ENCODE assay signal across 15 cellular contexts in the genomic region with DNA sequence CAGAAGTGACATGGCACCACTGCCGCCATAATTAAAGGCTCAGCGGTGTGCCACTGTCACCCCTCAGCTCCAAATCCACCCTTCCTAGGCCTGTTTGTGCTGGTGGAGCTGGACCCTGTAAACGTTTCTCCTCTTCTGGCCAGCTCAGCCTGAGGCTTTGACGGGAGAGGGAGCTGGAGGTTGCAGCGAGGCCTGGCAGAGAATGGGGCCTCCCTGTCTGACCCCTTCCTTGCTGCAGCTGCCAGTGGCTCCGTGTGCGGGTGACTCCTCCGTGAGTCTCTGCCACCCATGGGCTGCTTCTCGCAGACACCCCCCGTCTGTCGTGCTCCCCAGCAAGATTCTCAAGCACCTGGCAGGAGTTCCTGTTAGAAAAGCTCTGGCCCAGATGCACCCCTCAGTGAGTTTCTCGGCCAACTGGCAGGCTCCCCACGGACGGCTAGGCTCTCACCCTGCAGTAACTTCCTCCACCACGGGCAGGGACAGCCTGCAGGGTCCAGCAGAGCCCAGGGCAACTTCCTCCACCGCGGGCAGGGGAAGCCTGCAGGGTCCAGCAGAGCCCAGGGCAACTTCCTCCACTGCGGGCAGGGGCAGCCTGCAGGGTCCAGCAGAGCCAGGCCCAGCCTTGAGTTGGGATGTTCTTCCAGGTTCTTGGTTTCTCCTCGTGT. TPM values are rescaled to one million over a fixed set of nuclear protein-coding genes. Genes with fewer than 3 reads are reported as not detected.
DNase-seq lines count a peak whose midpoint lies in the region; ATAC-seq and TF ChIP-seq lines count a peak whose summit lies in the region.
"Had no signal": no experiment of that assay in that cellular context is flagged by ENCODE, and none has a peak within 500 bp of the region (broad histone marks: within the 10 kb centered on the region; RNA-seq: fewer than 3 reads in every experiment).

No MANE protein-coding gene starts in this region.

- no peak for TF ChIP-seq CTCF in CD14-positive monocyte (IDR thresholded peaks at IDR 0.05)

- peaks cover 2% of the 10 kb centered on the region for H3K79me2 ChIP-seq in trophoblast cell (ENCODE audit: control insufficient read depth, insufficient read depth, low read length, poor library complexity)

- no peak overlapping the region for H3K14ac ChIP-seq in trophoblast cell (ENCODE audit: low read length)

- peak; percentile 76 for DNase-seq in CD14-positive monocyte (ENCODE audit: low spot score)
- peak; percentile 49 for DNase-seq in SKM-1 treated with dmso at 0.1 percent for 144 hours (lab: John Stamatoyannopoulos, UW; ENCODE audit: unreplicated experiment)
- DNase-seq in left ventricle myocardium superior = peak; percentile 52
- peak in 1 of 2 donors; percentile 19 for DNase-seq in trophoblast cell
- no peak for DNase-seq in stimulated activated CD4-positive, alpha-beta T cell treated with anti-CD3 and anti-CD28 coated beads, Interleukin-4, amount 100 ng/mL, for 4 hours
- no peak for DNase-seq in cortex of kidney (lab: John Stamatoyannopoulos, UW)
- DNase-seq: activated CD8-positive, alpha-beta T cell treated with anti-CD3 and anti-CD28 coated beads, Interleukin-2, amount 10 ng/mL, durations not matched to agents 7 days and 5 days; DMS153; esophagus squamous epithelium; NCI-H1694 treated with DMSO at 0.1 percent for 48 hours; small intestine had no signal

- H3K9ac ChIP-seq in trophoblast cell (ENCODE audit: low read length) = no peak overlapping the region
- H3K9ac ChIP-seq: neural progenitor cell had no signal

- H3K4me3 Mint-ChIP-seq in CD14-positive monocyte = peak overlapping the region; percentile 45 to 83
- H3K4me3 Mint-ChIP-seq: activated CD8-positive, alpha-beta T cell treated with anti-CD3 and anti-CD28 coated beads, Interleukin-2, amount 10 ng/mL, durations not matched to agents 7 days and 5 days; neural progenitor cell had no signal

- ATAC-seq in left ventricle myocardium superior = peak; percentile 32
- no peak for ATAC-seq in HG02973 (IDR thresholded peaks at IDR 0.05; ENCODE audit: unreplicated experiment)
- no peak for ATAC-seq in HG02678 (IDR thresholded peaks at IDR 0.05; ENCODE audit: unreplicated experiment)
- ATAC-seq: activated CD8-positive, alpha-beta T cell treated with anti-CD3 and anti-CD28 coated beads, Interleukin-2, amount 10 ng/mL, durations not matched to agents 7 days and 5 days; HCT116 had no signal

- intact Hi-C loops in CD14-positive monocyte (cut with micrococcal nuclease) = loop anchor here in 1 of 2 donors (10.0 kb wide), 1 partner anchor 122 kb away; no protein-coding TSS in a partner anchor
- intact Hi-C loops in left ventricle myocardium superior (cut with micrococcal nuclease) = no loop called here

- no peak overlapping the region for H4K12ac ChIP-seq in trophoblast cell (ENCODE audit: low read depth, low read length)

- peaks cover 4 to 5% of the 10 kb centered on the region in 2 experiments for H3K4me1 ChIP-seq in trophoblast cell (ENCODE audit: control insufficient read depth in 1 of 2, insufficient read depth in 2 of 2, low read length in 2 of 2)
- H3K4me1 ChIP-seq: neural progenitor cell had no signal

- H2BK12ac ChIP-seq in trophoblast cell (ENCODE audit: low read length) = no peak overlapping the region

- no peak overlapping the region for H3K4ac ChIP-seq in trophoblast cell (ENCODE audit: low read depth, low read length)

- peaks cover 15 to 30% (median 21%) of the 10 kb centered on the region in 3 donors for H3K27me3 Mint-ChIP-seq in CD14-positive monocyte (ENCODE audit: low read depth in 3 of 3)

- no peak overlapping the region for H2AFZ ChIP-seq in trophoblast cell (ENCODE audit: insufficient read depth, low read length, poor library complexity)
- H2AFZ ChIP-seq: neural progenitor cell had no signal

- H2BK120ac ChIP-seq in trophoblast cell (ENCODE audit: insufficient read depth, low read length, poor library complexity) = no peak overlapping the region

- H3K9me3 Mint-ChIP-seq in CD14-positive monocyte = peaks cover 0 to 2% (median 0%) of the 10 kb centered on the region in 7 donors
- H3K9me3 Mint-ChIP-seq: neural progenitor cell had no signal

- no peaks in the 10 kb centered on the region for H3K36me3 ChIP-seq in trophoblast cell (ENCODE audit: control insufficient read depth in 1 of 2, insufficient read depth in 2 of 2, low read length in 2 of 2)
- H3K36me3 ChIP-seq: esophagus squamous epithelium, neural progenitor cell had no signal

- no peak overlapping the region for H2BK5ac ChIP-seq in trophoblast cell (ENCODE audit: low read depth, low read length, poor library complexity)

- no peak overlapping the region for H3K27ac ChIP-seq in trophoblast cell (ENCODE audit: low read depth, low read length)
- H3K27ac ChIP-seq: neural progenitor cell had no signal

- H3K18ac ChIP-seq in trophoblast cell (ENCODE audit: low read length) = no peak overlapping the region

- H3K4me2 ChIP-seq in trophoblast cell (ENCODE audit: low read length) = no peak overlapping the region
- H3K4me2 ChIP-seq: neural progenitor cell had no signal

- no peak overlapping the region for H2AK5ac ChIP-seq in trophoblast cell (ENCODE audit: low read length)

- H3K9me3 ChIP-seq in trophoblast cell (ENCODE audit: insufficient read depth, low read depth, low read length) = no peaks in the 10 kb centered on the region
- H3K9me3 ChIP-seq: esophagus squamous epithelium had no signal

- H3K23ac ChIP-seq in trophoblast cell (ENCODE audit: low read length) = no peak overlapping the region

- peak overlapping the region in 6 of 7 donors; percentile 35 to 87 (median 68) for H3K27ac Mint-ChIP-seq in CD14-positive monocyte
- H3K27ac Mint-ChIP-seq: activated CD8-positive, alpha-beta T cell treated with anti-CD3 and anti-CD28 coated beads, Interleukin-2, amount 10 ng/mL, durations not matched to agents 7 days and 5 days; neural progenitor cell had no signal

- H3K4me1 Mint-ChIP-seq in CD14-positive monocyte = peaks cover 30% of the 10 kb centered on the region

- no peaks in the 10 kb centered on the region for H3K36me3 Mint-ChIP-seq in CD14-positive monocyte
- H3K36me3 Mint-ChIP-seq: neural progenitor cell had no signal

- peaks cover 2% of the 10 kb centered on the region for H3K27me3 ChIP-seq in trophoblast cell (ENCODE audit: insufficient read depth, low read length)

- peaks cover 7% of the 10 kb centered on the region for H3K79me1 ChIP-seq in trophoblast cell (ENCODE audit: low read length)

- H4K8ac ChIP-seq in trophoblast cell (ENCODE audit: low read depth, low read length) = no peak overlapping the region

- no peak overlapping the region for H3K4me3 ChIP-seq in trophoblast cell (ENCODE audit: low read depth, low read length)
- H3K4me3 ChIP-seq: esophagus squamous epithelium, neural progenitor cell had no signal

- H4K91ac ChIP-seq in trophoblast cell (ENCODE audit: low read depth, low read length) = peak overlapping the region; percentile 52

- WGBS in trophoblast cell (ENCODE audit: extremely low coverage, insufficient coverage, insufficient read length) = no CpG with 5 or more reads among the region's 19 CpGs

RNA-seq across cellular contexts. Expression of gene CHMP6, which starts 4.7 kb away (rescaled TPM):
- 10 to 100 TPM; 44.1 to 44.8 TPM for polyA plus RNA-seq in CD14-positive monocyte
- total RNA-seq in left ventricle myocardium superior = 19.5 TPM
- 10.3 and 10.7 TPM in 2 replicates for polyA plus RNA-seq in trophoblast cell (2013)

RNA-seq across cellular contexts. Expression of gene BAIAP2, which starts 48.0 kb away (rescaled TPM):
- 10 to 100 TPM in 1 of 2 donors, 1 to 10 TPM in 1; 8.6 to 11.2 TPM for polyA plus RNA-seq in CD14-positive monocyte
- 32.7 TPM for total RNA-seq in left ventricle myocardium superior
- 81.6 and 88.1 TPM in 2 replicates for polyA plus RNA-seq in trophoblast cell (2013)

Comparison
In these comparisons a context has a peak if more than half of its experiments do, and no peak if none do; other contexts are left out.
1. DNase-seq: peak in CD14-positive monocyte (single experiment), SKM-1 treated with dmso at 0.1 percent for 144 hours (single experiment) and left ventricle myocardium superior (single experiment); none in stimulated activated CD4-positive, alpha-beta T cell treated with anti-CD3 and anti-CD28 coated beads, Interleukin-4, amount 100 ng/mL, for 4 hours (0 of 2) and cortex of kidney (single experiment).